ENCODE assay signal across 15 cellular contexts in the genomic region with DNA sequence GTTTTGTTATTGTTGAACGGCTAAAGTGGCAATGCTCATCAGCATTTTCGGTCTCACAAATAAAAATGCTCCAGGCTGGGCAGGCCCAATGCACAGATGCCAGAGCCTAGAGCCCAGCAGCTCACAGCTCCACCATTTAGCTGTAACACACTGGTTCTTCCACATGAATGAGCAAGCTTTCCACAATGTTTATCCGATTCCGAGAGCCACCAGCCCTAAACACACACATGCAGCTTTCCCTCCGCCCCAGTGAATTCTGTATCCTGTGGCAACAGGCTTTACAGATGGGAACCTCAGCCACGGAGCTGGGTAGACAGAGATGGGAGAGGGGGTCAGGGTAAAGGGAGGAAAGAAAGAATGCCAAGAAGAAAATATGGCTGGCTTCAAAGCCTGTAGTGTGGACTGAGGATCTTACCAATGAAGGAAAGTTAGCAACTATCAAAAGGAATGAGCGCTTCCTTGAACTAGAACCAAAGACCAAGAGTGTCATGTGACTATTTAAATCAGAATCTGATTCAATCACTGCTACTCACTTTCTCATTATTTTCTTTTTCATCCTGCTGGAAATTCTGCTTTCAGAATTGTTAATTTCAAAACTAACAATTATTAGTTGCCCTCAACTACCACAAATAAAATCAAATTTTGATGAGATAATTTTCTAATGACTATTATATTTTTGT.
DNase-seq lines count a peak whose midpoint lies in the region; ATAC-seq and TF ChIP-seq lines count a peak whose summit lies in the region.
"Had no signal": no experiment of that assay in that cellular context is flagged by ENCODE, and none has a peak within 500 bp of the region (broad histone marks: within the 10 kb centered on the region; RNA-seq: fewer than 3 reads in every experiment).

No MANE protein-coding gene starts in this region.

- H3K4me2 ChIP-seq in SK-N-SH: no peak overlapping the region

- no peak for ATAC-seq in HG03571 (IDR thresholded peaks at IDR 0.05; ENCODE audit: unreplicated experiment)
- ATAC-seq: naive thymus-derived CD8-positive, alpha-beta T cell; PC-3 had no signal

- DNase-seq in HuH-7 (ENCODE audit: low spot score): peak; percentile 8
- peak; percentile 48 to 56 for DNase-seq in SJSA1 (ENCODE audit: low read depth in 1 of 2, low spot score in 2 of 2)
- peak; percentile 84 for DNase-seq in retinal pigment epithelial cell (ENCODE audit: low read depth)
- DNase-seq in SK-N-SH: no peak
- DNase-seq in NCI-H510A (lab: John Stamatoyannopoulos, UW): no peak
- no peak for DNase-seq in NCI-H226
- DNase-seq: activated CD4-positive, alpha-beta T cell treated with anti-CD3 and anti-CD28 coated beads, Interleukin-2, amount 50 U/mL, for 48 hours; BE2C; brain microvascular endothelial cell; KBM-7; kidney; naive thymus-derived CD8-positive, alpha-beta T cell; PC-3 had no signal

- peaks cover 41% of the 10 kb centered on the region for H3K79me2 ChIP-seq in SK-N-SH (ENCODE audit: insufficient read depth)

- peaks cover 46% of the 10 kb centered on the region for H3K4me1 ChIP-seq in SJSA1 (replicated peaks)
- peaks cover 15% of the 10 kb centered on the region for H3K4me1 ChIP-seq in iPS-15b (ENCODE audit: control insufficient read depth, insufficient read depth, low read length)
- H3K4me1 ChIP-seq in SK-N-SH (ENCODE audit: control insufficient read depth in 1 of 2, insufficient read depth in 2 of 2, low read depth in 1 of 2, low read length in 1 of 2): peaks cover 13 to 46% of the 10 kb centered on the region in 2 experiments

- TF ChIP-seq CTCF in retinal pigment epithelial cell (conservative IDR thresholded peaks at IDR 0.05; ENCODE audit: low read depth, low read length): no peak
- no peak for TF ChIP-seq CTCF in SK-N-SH (IDR thresholded peaks at IDR 0.05)

- no peaks in the 10 kb centered on the region for H3K27me3 ChIP-seq in SJSA1 (replicated peaks)
- H3K27me3 ChIP-seq in iPS-15b (ENCODE audit: control insufficient read depth, insufficient read depth, low read length): no peaks in the 10 kb centered on the region
- H3K27me3 ChIP-seq in SK-N-SH (ENCODE audit: insufficient read depth): no peaks in the 10 kb centered on the region
- H3K27me3 ChIP-seq: BE2C, brain microvascular endothelial cell had no signal

- no peaks in the 10 kb centered on the region for H4K20me1 ChIP-seq in SK-N-SH (ENCODE audit: insufficient read depth)

- no peak overlapping the region for H2AFZ ChIP-seq in SK-N-SH (ENCODE audit: low read depth)

- no peak for TF ChIP-seq RAD21 in SK-N-SH (IDR thresholded peaks at IDR 0.05; ENCODE audit: low read length)

- H3K36me3 ChIP-seq in SJSA1 (no peaks in the 10 kb centered on the region; the same call in 1 of the 2 replicates), iPS-15b (ENCODE audit: control insufficient read depth, insufficient read depth, low read length) (no peaks in the 10 kb centered on the region), SK-N-SH (replicated peaks in 1 of 2; ENCODE audit: control insufficient read depth in 1 of 2, insufficient read depth in 2 of 2, low read length in 1 of 2) (peaks cover 0 to 2% of the 10 kb centered on the region in 2 experiments)
- H3K36me3 ChIP-seq: brain microvascular endothelial cell had no signal

- H3K4me3 ChIP-seq in SJSA1 (no peak overlapping the region), iPS-15b (ENCODE audit: low read depth, low read length) (no peak overlapping the region), retinal pigment epithelial cell (ENCODE audit: low read length) (peak overlapping the region; percentile 0), SK-N-SH (ENCODE audit: low read depth in 2 of 2, low read length in 1 of 2) (no peak overlapping the region)

- peak overlapping the region; percentile 6 for H3K9ac ChIP-seq in iPS-15b (ENCODE audit: low read depth, low read length)
- H3K9ac ChIP-seq in SK-N-SH: no peak overlapping the region

- POLR2A ChIA-PET in SK-N-SH (lab: Yijun Ruan, JAX): no interaction called here

- H3F3A ChIP-seq in SK-N-SH (replicated peaks; ENCODE audit: insufficient read depth): peaks cover 30% of the 10 kb centered on the region

- WGBS in SK-N-SH (ENCODE audit: low lambda C conversion rate): over 99% methylated on average over 7 of the region's 7 CpGs

- no peaks in the 10 kb centered on the region for H3K9me3 ChIP-seq in SJSA1 (replicated peaks)
- H3K9me3 ChIP-seq in iPS-15b (ENCODE audit: control insufficient read depth, insufficient read depth, low read length): no peaks in the 10 kb centered on the region
- no peaks in the 10 kb centered on the region for H3K9me3 ChIP-seq in SK-N-SH
- H3K9me3 ChIP-seq: BE2C had no signal

- no peak for TF ChIP-seq EP300 in SK-N-SH (IDR thresholded peaks at IDR 0.05; ENCODE audit: borderline replicate concordance in 1 of 2, low read depth in 1 of 2, low read length in 1 of 2)

- CTCF ChIA-PET in SK-N-SH (lab: Yijun Ruan, JAX): no interaction called here

- H3K27ac ChIP-seq in SJSA1: no peak overlapping the region
- H3K27ac ChIP-seq in SK-N-SH (ENCODE audit: low read depth in 2 of 2, low read length in 1 of 2): no peak overlapping the region
- H3K27ac ChIP-seq: brain microvascular endothelial cell had no signal

- no peaks in the 10 kb centered on the region for H3K9me2 ChIP-seq in SK-N-SH

TF ChIP-seq in SK-N-SH, 30 proteins besides CTCF, POLR2A, EP300 and RAD21:
- TF ChIP-seq, protein P1, sequence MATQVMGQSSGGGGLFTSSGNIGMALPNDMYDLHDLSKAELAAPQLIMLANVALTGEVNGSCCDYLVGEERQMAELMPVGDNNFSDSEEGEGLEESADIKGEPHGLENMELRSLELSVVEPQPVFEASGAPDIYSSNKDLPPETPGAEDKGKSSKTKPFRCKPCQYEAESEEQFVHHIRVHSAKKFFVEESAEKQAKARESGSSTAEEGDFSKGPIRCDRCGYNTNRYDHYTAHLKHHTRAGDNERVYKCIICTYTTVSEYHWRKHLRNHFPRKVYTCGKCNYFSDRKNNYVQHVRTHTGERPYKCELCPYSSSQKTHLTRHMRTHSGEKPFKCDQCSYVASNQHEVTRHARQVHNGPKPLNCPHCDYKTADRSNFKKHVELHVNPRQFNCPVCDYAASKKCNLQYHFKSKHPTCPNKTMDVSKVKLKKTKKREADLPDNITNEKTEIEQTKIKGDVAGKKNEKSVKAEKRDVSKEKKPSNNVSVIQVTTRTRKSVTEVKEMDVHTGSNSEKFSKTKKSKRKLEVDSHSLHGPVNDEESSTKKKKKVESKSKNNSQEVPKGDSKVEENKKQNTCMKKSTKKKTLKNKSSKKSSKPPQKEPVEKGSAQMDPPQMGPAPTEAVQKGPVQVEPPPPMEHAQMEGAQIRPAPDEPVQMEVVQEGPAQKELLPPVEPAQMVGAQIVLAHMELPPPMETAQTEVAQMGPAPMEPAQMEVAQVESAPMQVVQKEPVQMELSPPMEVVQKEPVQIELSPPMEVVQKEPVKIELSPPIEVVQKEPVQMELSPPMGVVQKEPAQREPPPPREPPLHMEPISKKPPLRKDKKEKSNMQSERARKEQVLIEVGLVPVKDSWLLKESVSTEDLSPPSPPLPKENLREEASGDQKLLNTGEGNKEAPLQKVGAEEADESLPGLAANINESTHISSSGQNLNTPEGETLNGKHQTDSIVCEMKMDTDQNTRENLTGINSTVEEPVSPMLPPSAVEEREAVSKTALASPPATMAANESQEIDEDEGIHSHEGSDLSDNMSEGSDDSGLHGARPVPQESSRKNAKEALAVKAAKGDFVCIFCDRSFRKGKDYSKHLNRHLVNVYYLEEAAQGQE (IDR thresholded peaks at IDR 0.05; ENCODE audit: low read depth, low read length): no peak
- TF ChIP-seq GABPA (IDR thresholded peaks at IDR 0.05; ENCODE audit: low read depth) (no peak), RXRA (IDR thresholded peaks at IDR 0.05; ENCODE audit: borderline replicate concordance, low read depth) (no peak), CHD2 (IDR thresholded peaks at IDR 0.05; ENCODE audit: low read length, partially characterized antibody) (no peak), SIN3A (IDR thresholded peaks at IDR 0.05; ENCODE audit: borderline replicate concordance, low read depth, low read length) (no peak), FOXM1 (IDR thresholded peaks at IDR 0.05; ENCODE audit: low read depth) (no peak), EZH2phosphoT487 (IDR thresholded peaks at IDR 0.05; ENCODE audit: borderline replicate concordance, low read depth) (no peak), TAF1 (IDR thresholded peaks at IDR 0.05; ENCODE audit: borderline replicate concordance, low read depth, low read length) (no peak), TEAD4 (IDR thresholded peaks at IDR 0.05; ENCODE audit: borderline replicate concordance, insufficient read depth) (no peak), SMC3 (IDR thresholded peaks at IDR 0.05; ENCODE audit: low read depth, low read length) (no peak), ELF1 (IDR thresholded peaks at IDR 0.05) (no peak), FOSL2 (IDR thresholded peaks at IDR 0.05; ENCODE audit: borderline replicate concordance, low read depth) (no peak), FOXJ3 (CRISPR knock-in tag; IDR thresholded peaks at IDR 0.05) (no peak), RFX5 (IDR thresholded peaks at IDR 0.05; ENCODE audit: low read length) (no peak), MEF2A (IDR thresholded peaks at IDR 0.05; ENCODE audit: borderline replicate concordance, low read depth) (no peak)
- TF ChIP-seq, protein P2, sequence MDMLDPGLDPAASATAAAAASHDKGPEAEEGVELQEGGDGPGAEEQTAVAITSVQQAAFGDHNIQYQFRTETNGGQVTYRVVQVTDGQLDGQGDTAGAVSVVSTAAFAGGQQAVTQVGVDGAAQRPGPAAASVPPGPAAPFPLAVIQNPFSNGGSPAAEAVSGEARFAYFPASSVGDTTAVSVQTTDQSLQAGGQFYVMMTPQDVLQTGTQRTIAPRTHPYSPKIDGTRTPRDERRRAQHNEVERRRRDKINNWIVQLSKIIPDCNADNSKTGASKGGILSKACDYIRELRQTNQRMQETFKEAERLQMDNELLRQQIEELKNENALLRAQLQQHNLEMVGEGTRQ (IDR thresholded peaks at IDR 0.05; ENCODE audit: borderline replicate concordance, low read depth, low read length): no peak

Comparison
In these comparisons a context has a peak if more than half of its experiments do, and no peak if none do; other contexts are left out.
1. DNase-seq: peak in HuH-7 (single experiment), SJSA1 (2 of 2) and retinal pigment epithelial cell (single experiment); none in SK-N-SH (single experiment), NCI-H510A (single experiment) and NCI-H226 (single experiment).